8 cellular contexts compared by ENCODE assay signal in the genomic region with DNA sequence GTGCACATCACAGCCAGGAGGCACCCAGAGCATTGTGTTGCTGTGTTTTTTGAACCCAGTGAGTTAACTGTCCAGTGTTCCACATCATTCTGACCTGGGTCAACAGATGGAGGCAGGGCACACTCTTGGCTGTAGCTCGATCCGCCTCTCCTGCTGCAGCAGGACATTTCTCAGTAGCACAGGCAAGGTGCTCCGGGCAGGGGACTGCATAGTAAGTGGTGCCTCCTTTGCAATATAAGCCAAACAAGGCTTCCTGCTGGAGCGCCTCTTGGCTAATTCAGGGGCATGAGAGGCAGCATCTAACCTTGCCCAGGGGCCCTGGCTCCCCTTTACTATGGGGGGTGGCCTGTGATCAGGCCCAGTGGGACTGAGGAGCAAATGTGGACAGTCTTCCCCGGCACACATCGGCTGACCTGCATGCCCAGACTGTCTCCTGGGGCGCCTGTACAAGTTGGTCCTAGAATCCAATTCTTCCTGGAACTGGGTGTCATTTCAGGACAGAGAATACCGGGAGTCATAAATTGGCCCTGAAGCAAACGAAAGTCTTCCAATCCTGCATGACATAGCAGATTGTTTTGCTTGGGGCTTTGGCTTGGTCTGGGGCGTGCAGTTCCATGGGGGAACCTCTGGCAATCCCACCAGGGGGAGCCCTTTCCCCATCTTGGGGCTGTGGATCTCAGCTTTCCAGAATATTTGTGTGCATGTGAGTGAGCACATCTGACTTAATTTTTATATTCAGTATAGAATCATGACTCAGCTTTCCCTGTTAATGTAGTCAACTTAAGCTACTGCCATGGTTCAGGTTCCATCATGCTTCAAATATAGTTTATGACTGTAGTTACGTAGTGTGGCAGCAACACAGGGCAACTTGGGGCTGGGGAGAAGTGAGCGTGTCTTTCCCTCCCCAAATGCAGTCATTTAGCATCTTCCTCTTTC. TPM values are rescaled to one million over a fixed set of nuclear protein-coding genes. Genes with fewer than 3 reads are reported as not detected.
DNase-seq lines count a peak whose midpoint lies in the region; ATAC-seq and TF ChIP-seq lines count a peak whose summit lies in the region.

No MANE protein-coding gene starts in this region.

- H3K27me3 Mint-ChIP-seq in H9 (ENCODE audit: low read depth) = no peaks in the 10 kb centered on the region

- no peak overlapping the region for H3T11ph ChIP-seq in H9 (ENCODE audit: low read length)

- no CpG with 5 or more reads among the region's 12 CpGs for WGBS in H9 (ENCODE audit: extremely low coverage, insufficient read length, low lambda C conversion rate)

- H4K8ac ChIP-seq in H9 (replicated peaks; ENCODE audit: insufficient read length, low read depth, low read length) = no peak overlapping the region

- H3K4ac ChIP-seq in H9 (ENCODE audit: low read depth, low read length) = no peak overlapping the region

- no peaks in the 10 kb centered on the region for H3K4me1 ChIP-seq in H9 (ENCODE audit: insufficient read depth, low read length)

- H3K4me1 Mint-ChIP-seq in H9 = peaks cover 28 to 29% of the 10 kb centered on the region in 2 experiments

- H3K27ac ChIP-seq in H9 (ENCODE audit: insufficient read length, low read depth, low read length) = no peak overlapping the region

- no peak overlapping the region for H2BK15ac ChIP-seq in H9 (ENCODE audit: low read depth, low read length)

- no peak overlapping the region for H3K4me3 Mint-ChIP-seq in H9

- H2BK120ac ChIP-seq in H9 (ENCODE audit: low read depth, low read length, poor library complexity, severe bottlenecking) = no peak overlapping the region

- H4K91ac ChIP-seq in H9 (ENCODE audit: insufficient read length, low read depth, low read length) = no peak overlapping the region

- no peak overlapping the region for H3K18ac ChIP-seq in H9 (ENCODE audit: insufficient read length, low read depth, low read length)

- H2AFZ ChIP-seq in H9 (ENCODE audit: low read length) = no peak overlapping the region

- H3K79me2 ChIP-seq in H9 (ENCODE audit: insufficient read depth, low read length) = no peaks in the 10 kb centered on the region

- H3K27ac Mint-ChIP-seq in H9 = peak overlapping the region in 2 of 3 experiments; percentile 92 to 94; a peak in 5 of 7 replicates

- H3K9me3 ChIP-seq in H9 (ENCODE audit: control insufficient read depth, low read depth, low read length) = no peaks in the 10 kb centered on the region

- no peak overlapping the region for H3K9ac ChIP-seq in H9 (ENCODE audit: extremely low read depth, insufficient read length, low read length)

- no peaks in the 10 kb centered on the region for H3K79me1 ChIP-seq in H9 (ENCODE audit: insufficient read depth, low read depth, low read length, poor library complexity, severe bottlenecking)

- DNase-seq in AG09319 (ENCODE audit: extremely low read depth, low read depth) = peak; percentile 70
- peak; percentile 79 for DNase-seq in H9
- peak; percentile 80 for DNase-seq in NCI-H82 (lab: John Stamatoyannopoulos, UW)
- DNase-seq in activated CD8-positive, alpha-beta memory T cell treated with anti-CD3 and anti-CD28 coated beads for 1 hour (ENCODE audit: extremely low read depth in 1 of 2, low read depth in 1 of 2) = peak; percentile 54 to 71
- peak; percentile 69 for DNase-seq in effector CD8-positive, alpha-beta T cell (lab: John Stamatoyannopoulos, UW)
- DNase-seq in medulla oblongata (ENCODE audit: extremely low spot score) = peak; percentile 95
- peak; percentile 81 to 87 for DNase-seq in stimulated activated CD4-positive, alpha-beta T cell treated with anti-CD3 and anti-CD28 coated beads, Interleukin-4, amount 100 ng/mL, for 48 hours (ENCODE audit: low read depth in 2 of 2)

- no peaks in the 10 kb centered on the region for H4K20me1 ChIP-seq in H9 (ENCODE audit: control insufficient read depth, insufficient read depth, insufficient read length)

- no peaks in the 10 kb centered on the region for H3K23me2 ChIP-seq in H9 (ENCODE audit: insufficient read length, low read depth, low read length, poor library complexity, severe bottlenecking)

- no peak for ATAC-seq in GM21515 (IDR thresholded peaks at IDR 0.05; ENCODE audit: unreplicated experiment)

- no peak overlapping the region for H2BK20ac ChIP-seq in H9 (ENCODE audit: low read depth, low read length, poor library complexity, severe bottlenecking)

- H4K5ac ChIP-seq in H9 (ENCODE audit: insufficient read length, low read depth, low read length) = no peak overlapping the region

- no peaks in the 10 kb centered on the region for H3K9me3 Mint-ChIP-seq in H9

- H2AK5ac ChIP-seq in H9 (ENCODE audit: insufficient read length, low read length) = no peak overlapping the region

- no peak overlapping the region for H2BK5ac ChIP-seq in H9 (ENCODE audit: insufficient read length, low read length)

- H3K14ac ChIP-seq in H9 (ENCODE audit: insufficient read depth, low read length) = no peak overlapping the region

- no peaks in the 10 kb centered on the region; a peak in 1 of 7 replicates for H3K36me3 Mint-ChIP-seq in H9 (ENCODE audit: insufficient read depth in 1 of 3, low read depth in 3 of 3)

- H3K27me3 ChIP-seq in H9 (ENCODE audit: insufficient read depth, low read length) = no peaks in the 10 kb centered on the region

- H3K4me2 ChIP-seq in H9 (ENCODE audit: insufficient read depth, insufficient read length, low read length) = no peak overlapping the region

- no peak overlapping the region for H3K56ac ChIP-seq in H9 (ENCODE audit: insufficient read length, low read depth, low read length)

- H2BK12ac ChIP-seq in H9 (ENCODE audit: insufficient read length, low read depth, low read length) = no peak overlapping the region

- peak; percentile 94 for TF ChIP-seq CTCF in AG09319 (IDR thresholded peaks at IDR 0.05; ENCODE audit: low read depth, low read length)
- peak; percentile 97 for TF ChIP-seq CTCF in H9 (conservative IDR thresholded peaks at IDR 0.05)

- no peak overlapping the region for H3K23ac ChIP-seq in H9 (ENCODE audit: insufficient read length, low read depth, low read length)

RNA-seq across cellular contexts. Expression of gene DDR1, which starts 56.0 kb away (rescaled TPM):
- total RNA-seq in H9 (2021) = 254 and 258 TPM in 2 replicates
